In the genomic region with DNA sequence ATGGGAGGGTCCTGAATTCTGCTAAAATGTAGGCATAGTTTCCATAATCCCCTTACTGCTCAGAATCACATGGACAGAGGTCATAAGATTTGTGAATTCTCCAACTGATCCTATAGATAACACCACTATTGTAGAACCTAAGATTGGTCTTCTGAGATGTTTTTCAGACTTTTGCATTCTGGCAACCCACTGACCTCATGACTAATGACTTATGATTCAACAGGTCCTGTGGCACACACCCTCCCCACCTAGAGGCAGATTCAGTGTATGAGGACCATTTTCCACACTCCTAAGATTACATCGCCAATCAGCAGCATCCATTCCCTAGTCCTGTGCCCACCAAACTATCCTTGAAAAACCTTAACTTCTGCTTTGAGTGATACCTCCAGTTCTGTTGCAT, we compare ENCODE assay signal across 16 cellular contexts.
DNase-seq lines count a peak whose midpoint lies in the region; ATAC-seq lines count a peak whose summit lies in the region.
"Had no signal": no experiment of that assay in that cellular context is flagged by ENCODE, and none has a peak within 500 bp of the region (broad histone marks: within the 10 kb centered on the region; RNA-seq: fewer than 3 reads in every experiment).

No MANE protein-coding gene starts in this region.

- H3K4me3 Mint-ChIP-seq in stimulated activated naive CD8-positive, alpha-beta T cell treated with anti-CD3 and anti-CD28 coated beads, Interleukin-15, amount 100 ng/mL, for 72 hours, result no peak overlapping the region

- H3K27me3 Mint-ChIP-seq in stimulated activated naive CD8-positive, alpha-beta T cell treated with anti-CD3 and anti-CD28 coated beads, Interleukin-15, amount 100 ng/mL, for 72 hours, result no peaks in the 10 kb centered on the region

- ATAC-seq in stimulated activated naive CD8-positive, alpha-beta T cell treated with anti-CD3 and anti-CD28 coated beads, Interleukin-15, Interleukin-2, amounts not matched to agents 100 U/mL and 50 U/mL, for 24 hours, result peak; percentile 84
- ATAC-seq in stimulated activated naive CD8-positive, alpha-beta T cell treated with anti-CD3 and anti-CD28 coated beads, Interleukin-15, amount 100 ng/mL, for 72 hours, result no peak
- peak; percentile 50 for ATAC-seq in esophagus mucosa
- ATAC-seq in HG03432 (IDR thresholded peaks at IDR 0.05; ENCODE audit: unreplicated experiment), result no peak
- ATAC-seq: right lobe of liver had no signal

- no peak for DNase-seq in stimulated activated naive CD8-positive, alpha-beta T cell treated with anti-CD3 and anti-CD28 coated beads, Interleukin-15, Interleukin-2, amounts not matched to agents 100 U/mL and 50 U/mL, for 24 hours
- no peak for DNase-seq in stimulated activated naive CD8-positive, alpha-beta T cell treated with anti-CD3 and anti-CD28 coated beads, Interleukin-15, amount 100 ng/mL, for 72 hours
- DNase-seq in RPMI7951 (ENCODE audit: low read depth) (peak; percentile 48), NCI-H2227 treated with DMSO at 0.1 percent for 48 hours (lab: John Stamatoyannopoulos, UW) (no peak), DMS53 treated with DMSO at 0.1 percent for 48 hours (lab: John Stamatoyannopoulos, UW; ENCODE audit: unreplicated experiment) (no peak), LoVo (ENCODE audit: low spot score) (no peak)
- DNase-seq: activated gamma-delta T cell; effector CD4-positive, alpha-beta T cell; GOT3; Karpas-422; NCI-H146; NCI-H345; right lobe of liver; stimulated activated CD8-positive, alpha-beta memory T cell treated with anti-CD3 and anti-CD28 coated beads, Interleukin-4, amount 100 ng/mL, for 48 hours had no signal

- peaks cover 16% of the 10 kb centered on the region for H3K4me1 Mint-ChIP-seq in stimulated activated naive CD8-positive, alpha-beta T cell treated with anti-CD3 and anti-CD28 coated beads, Interleukin-15, amount 100 ng/mL, for 72 hours

- no peaks in the 10 kb centered on the region for H3K9me3 Mint-ChIP-seq in stimulated activated naive CD8-positive, alpha-beta T cell treated with anti-CD3 and anti-CD28 coated beads, Interleukin-15, amount 100 ng/mL, for 72 hours

- H3K27ac Mint-ChIP-seq in stimulated activated naive CD8-positive, alpha-beta T cell treated with anti-CD3 and anti-CD28 coated beads, Interleukin-15, amount 100 ng/mL, for 72 hours, result no peak overlapping the region

Comparison
In these comparisons a context has a peak if more than half of its experiments do, and no peak if none do; other contexts are left out.
1. ATAC-seq: peak in stimulated activated naive CD8-positive, alpha-beta T cell treated with anti-CD3 and anti-CD28 coated beads, Interleukin-15, Interleukin-2, amounts not matched to agents 100 U/mL and 50 U/mL, for 24 hours (single experiment) and esophagus mucosa (single experiment); none in stimulated activated naive CD8-positive, alpha-beta T cell treated with anti-CD3 and anti-CD28 coated beads, Interleukin-15, amount 100 ng/mL, for 72 hours (single experiment) and HG03432 (single experiment).